In genomic region chr5:172008689-172009141, GRCh38 we compare ENCODE assay signal across 1 cellular context.
TF ChIP-seq lines count a peak whose summit lies in the region.

No MANE protein-coding gene starts in this region.

TF ChIP-seq in IMR-90, 13 proteins besides CTCF, POLR2A, EP300 and RAD21 (continued from another document):
- no peak for TF ChIP-seq RFX5 (IDR thresholded peaks at IDR 0.05; ENCODE audit: low read depth, low read length)
- no peak for TF ChIP-seq BHLHE40 (IDR thresholded peaks at IDR 0.05; ENCODE audit: low read depth, low read length)
